In genomic region chr5:39314591-39314990, GRCh38 we compare ENCODE assay signal across 24 cellular contexts. TPM values are rescaled to one million over a fixed set of nuclear protein-coding genes. Genes with fewer than 3 reads are reported as not detected.
DNase-seq lines count a peak whose midpoint lies in the region; ATAC-seq and TF ChIP-seq lines count a peak whose summit lies in the region.
"Had no signal": no experiment of that assay in that cellular context is flagged by ENCODE, and none has a peak within 500 bp of the region (broad histone marks: within the 10 kb centered on the region; RNA-seq: fewer than 3 reads in every experiment).

No MANE protein-coding gene starts in this region.

- no peak overlapping the region for H2AFZ ChIP-seq in GM23248

- ATAC-seq in RWPE2 (ENCODE audit: low read depth) (no peak), Right ventricle myocardium inferior (no peak)
- no peak for ATAC-seq in stimulated activated naive CD8-positive, alpha-beta T cell treated with anti-CD3 and anti-CD28 coated beads, Interleukin-15, Interleukin-2, amounts not matched to agents 100 U/mL and 50 U/mL, for 24 hours
- no peak for ATAC-seq in naive thymus-derived CD8-positive, alpha-beta T cell
- ATAC-seq: A549; CD8-positive, alpha-beta T cell; T-cell had no signal

- TF ChIP-seq CTCF in A673 (conservative IDR thresholded peaks at IDR 0.05; ENCODE audit: low read depth, low read length) (peak; percentile 25; the same call in 1 of the 2 replicates), RWPE2 (IDR thresholded peaks at IDR 0.05; ENCODE audit: poor library complexity, severe bottlenecking) (peak; percentile 27), chondrocyte (IDR thresholded peaks at IDR 0.05) (peak; percentile 18)

- no peak overlapping the region for H3K4me3 ChIP-seq in A673 (ENCODE audit: low read depth, low read length, poor library complexity, severe bottlenecking)
- no peak overlapping the region for H3K4me3 ChIP-seq in GM23248
- H3K4me3 ChIP-seq in RWPE2 (ENCODE audit: severe bottlenecking): no peak overlapping the region
- no peak overlapping the region for H3K4me3 ChIP-seq in HAP-1
- H3K4me3 ChIP-seq: A549; BLaER1 treated with 17β-estradiol and CSF1 and Interleukin-3, amounts not matched to agents 10 nM and 100 nM had no signal

- H3K9me3 Mint-ChIP-seq in chondrocyte (ENCODE audit: low read depth): peaks cover 12% of the 10 kb centered on the region
- H3K9me3 Mint-ChIP-seq in naive thymus-derived CD8-positive, alpha-beta T cell: peaks cover 0 to 4% (median 0%) of the 10 kb centered on the region in 9 donors
- H3K9me3 Mint-ChIP-seq: T-cell had no signal

- intact Hi-C loops in A673 (cut with micrococcal nuclease; ENCODE audit: unreplicated experiment) (no loop called here), Right ventricle myocardium inferior (cut with DNase I) (no loop called here)

- no peaks in the 10 kb centered on the region for H3K9me2 ChIP-seq in GM23248 (ENCODE audit: insufficient read depth)

- peaks cover 10% of the 10 kb centered on the region for H3K27me3 Mint-ChIP-seq in chondrocyte (ENCODE audit: low read depth)
- peaks cover 0 to 10% (median under 1%) of the 10 kb centered on the region in 5 donors for H3K27me3 Mint-ChIP-seq in naive thymus-derived CD8-positive, alpha-beta T cell

- H3K27me3 ChIP-seq in A673 (replicated peaks; ENCODE audit: insufficient read depth, low read depth, low read length, poor library complexity) (no peaks in the 10 kb centered on the region), GM23248 (replicated peaks; ENCODE audit: insufficient read depth) (no peaks in the 10 kb centered on the region), RWPE2 (ENCODE audit: insufficient read depth, poor library complexity, severe bottlenecking) (no peaks in the 10 kb centered on the region), HAP-1 (ENCODE audit: low read depth) (no peaks in the 10 kb centered on the region; the same call in 1 of the 2 replicates)
- H3K27me3 ChIP-seq: BLaER1 treated with 17β-estradiol and CSF1 and Interleukin-3, amounts not matched to agents 10 nM and 100 nM had no signal

- POLR2A ChIA-PET in A673 (lab: Charles Lee; ENCODE audit: low non-redundant PET): no interaction called here
- POLR2A ChIA-PET in naive thymus-derived CD8-positive, alpha-beta T cell (lab: Charles Lee): no interaction called here

- H3K9me3 ChIP-seq in A673 (ENCODE audit: low read depth, low read length, poor library complexity, severe bottlenecking) (no peaks in the 10 kb centered on the region), GM23248 (ENCODE audit: low read depth) (no peaks in the 10 kb centered on the region), RWPE2 (ENCODE audit: severe bottlenecking) (no peaks in the 10 kb centered on the region), HAP-1 (no peaks in the 10 kb centered on the region)

- H3F3A ChIP-seq in GM23248 (ENCODE audit: insufficient read depth): no peaks in the 10 kb centered on the region

- H3K9ac ChIP-seq in GM23248: no peak overlapping the region
- H3K9ac ChIP-seq: BLaER1 treated with 17β-estradiol and CSF1 and Interleukin-3, amounts not matched to agents 10 nM and 100 nM; KMS-11 had no signal

- DNase-seq in A673 (ENCODE audit: low spot score) (no peak), GM23248 (peak; percentile 2), RWPE2 (ENCODE audit: low spot score) (no peak), chondrocyte (ENCODE audit: low spot score) (no peak), Right ventricle myocardium inferior (ENCODE audit: missing footprints) (no peak), HAP-1 (ENCODE audit: low spot score in 2 of 2) (no peak)
- no peak for DNase-seq in stimulated activated naive CD8-positive, alpha-beta T cell treated with anti-CD3 and anti-CD28 coated beads, Interleukin-15, Interleukin-2, amounts not matched to agents 100 U/mL and 50 U/mL, for 24 hours
- no peak for DNase-seq in naive thymus-derived CD8-positive, alpha-beta T cell
- DNase-seq: CD8-positive, alpha-beta T cell; GDM1; GOT3; MV-4-11; NCI-H1694 treated with DMSO at 0.1 percent for 48 hours; NCI-H2081 treated with DMSO at 0.1 percent for 48 hours; NCI-H2171 treated with DMSO at 0.1 percent for 48 hours; NCI-H446; NCI-H526; OCI-M1; SHP77 treated with DMSO at 0.1 percent for 48 hours; T-cell had no signal

- CTCF ChIA-PET in A673 (lab: Charles Lee): no interaction called here

- H3K27ac ChIP-seq in A673 (ENCODE audit: low read depth, low read length, poor library complexity, severe bottlenecking): no peak overlapping the region
- no peak overlapping the region for H3K27ac ChIP-seq in GM23248
- no peak overlapping the region for H3K27ac ChIP-seq in RWPE2 (ENCODE audit: poor library complexity, severe bottlenecking)
- H3K27ac ChIP-seq: A549; BLaER1 treated with 17β-estradiol and CSF1 and Interleukin-3, amounts not matched to agents 10 nM and 100 nM; KMS-11 had no signal

- no peaks in the 10 kb centered on the region for H3K79me2 ChIP-seq in GM23248 (ENCODE audit: insufficient read depth)

- WGBS in GM23248 (ENCODE audit: low coverage in 1 of 2, low lambda C conversion rate in 2 of 2, missing lambda C conversion rate in 2 of 2), 2 experiments: 69 to 76% methylated on average over 1 of the region's 1 CpG

- H3K36me3 Mint-ChIP-seq in chondrocyte (ENCODE audit: low read depth): peaks cover 2% of the 10 kb centered on the region
- peaks cover 0 to 3% (median 2%) of the 10 kb centered on the region in 3 donors for H3K36me3 Mint-ChIP-seq in naive thymus-derived CD8-positive, alpha-beta T cell
- H3K36me3 Mint-ChIP-seq: CD8-positive, alpha-beta T cell; T-cell had no signal

- H3K4me2 ChIP-seq in GM23248 (ENCODE audit: unreplicated experiment): no peak overlapping the region
- H3K4me2 ChIP-seq: A549; BLaER1 treated with 17β-estradiol and CSF1 and Interleukin-3, amounts not matched to agents 10 nM and 100 nM; KMS-11 had no signal

- H3K4me3 Mint-ChIP-seq in chondrocyte (ENCODE audit: unreplicated experiment): no peak overlapping the region
- no peak overlapping the region for H3K4me3 Mint-ChIP-seq in naive thymus-derived CD8-positive, alpha-beta T cell
- H3K4me3 Mint-ChIP-seq: CD8-positive, alpha-beta T cell; T-cell had no signal

- H4K20me1 ChIP-seq in GM23248 (ENCODE audit: insufficient read depth): no peaks in the 10 kb centered on the region
- H4K20me1 ChIP-seq: BLaER1 treated with 17β-estradiol and CSF1 and Interleukin-3, amounts not matched to agents 10 nM and 100 nM had no signal

- H3K4me1 ChIP-seq in A673 (ENCODE audit: insufficient read depth, low read length, poor library complexity, severe bottlenecking): no peaks in the 10 kb centered on the region
- H3K4me1 ChIP-seq in GM23248 (ENCODE audit: insufficient read depth): no peaks in the 10 kb centered on the region
- no peaks in the 10 kb centered on the region for H3K4me1 ChIP-seq in RWPE2 (ENCODE audit: insufficient read depth, poor library complexity, severe bottlenecking)
- H3K4me1 ChIP-seq in HAP-1: no peaks in the 10 kb centered on the region
- H3K4me1 ChIP-seq: A549; BLaER1 treated with 17β-estradiol and CSF1 and Interleukin-3, amounts not matched to agents 10 nM and 100 nM had no signal

- no peaks in the 10 kb centered on the region for H3K4me1 Mint-ChIP-seq in chondrocyte (ENCODE audit: low read depth)
- no peaks in the 10 kb centered on the region for H3K4me1 Mint-ChIP-seq in naive thymus-derived CD8-positive, alpha-beta T cell
- H3K4me1 Mint-ChIP-seq: T-cell had no signal

- H3K27ac Mint-ChIP-seq in chondrocyte (ENCODE audit: unreplicated experiment): no peak overlapping the region
- H3K27ac Mint-ChIP-seq in naive thymus-derived CD8-positive, alpha-beta T cell: no peak overlapping the region
- H3K27ac Mint-ChIP-seq: CD8-positive, alpha-beta T cell; T-cell had no signal

- in situ Hi-C loops in GM23248 (cut with MboI): no loop called here
- in situ Hi-C loops in HAP-1 (cut with MboI; ENCODE audit: low sequenced_read_pairs): no loop called here

- BruUV-seq in A673 (replicated peaks; lab: Mats Ljungman, UMichigan): no TSS peak

- no peaks in the 10 kb centered on the region for H3K36me3 ChIP-seq in A673 (ENCODE audit: insufficient read depth, low read length, poor library complexity, severe bottlenecking)
- no peaks in the 10 kb centered on the region for H3K36me3 ChIP-seq in GM23248 (ENCODE audit: low read depth)
- H3K36me3 ChIP-seq in RWPE2 (ENCODE audit: low read depth): no peaks in the 10 kb centered on the region
- no peaks in the 10 kb centered on the region for H3K36me3 ChIP-seq in HAP-1 (replicated peaks)
- H3K36me3 ChIP-seq: BLaER1 treated with 17β-estradiol and CSF1 and Interleukin-3, amounts not matched to agents 10 nM and 100 nM had no signal

RNA-seq across cellular contexts. Expression of gene C9, which starts 49.7 kb away (rescaled TPM):
- total RNA-seq in A673 (2021): not detected in 2 replicates
- not detected in 2 replicates for total RNA-seq in GM23248 (2014; rRNA removed; shearing (Covaris generic))
- polyA plus RNA-seq in GM23248 (2016; fragmentation: Nextera tagmentation; extraction: Ambion mirVana): 0.06 TPM in 1 of 2 replicates, not detected in the other
- not detected in 3 replicates for total RNA-seq in chondrocyte
- total RNA-seq in Right ventricle myocardium inferior: not detected
- not detected for total RNA-seq in naive thymus-derived CD8-positive, alpha-beta T cell
- polyA plus RNA-seq in naive thymus-derived CD8-positive, alpha-beta T cell: not detected
- total RNA-seq: CD8-positive, alpha-beta T cell; Daoy had no signal
